15 cellular contexts compared by ENCODE assay signal in the genomic region with DNA sequence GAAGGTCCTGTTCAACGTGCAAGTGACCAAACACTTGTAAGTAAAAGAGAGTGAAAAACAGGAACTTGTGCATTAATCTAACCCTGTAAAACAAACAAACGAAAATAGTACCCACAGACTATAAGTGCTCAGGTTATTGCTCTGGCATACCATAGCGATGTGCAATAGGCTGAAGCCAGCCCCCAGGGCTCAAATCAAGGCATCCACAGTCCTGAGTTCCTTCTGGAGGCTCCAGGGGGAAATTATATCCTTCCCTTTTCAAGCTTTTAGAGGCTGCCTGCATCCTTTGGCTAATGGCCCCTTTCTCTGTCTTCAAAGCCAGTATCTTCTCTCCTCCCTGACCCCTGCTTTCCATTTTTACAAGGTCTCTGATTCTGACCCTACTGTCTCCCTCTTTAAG.
"Had no signal": no experiment of that assay in that cellular context is flagged by ENCODE, and none has a peak within 500 bp of the region (broad histone marks: within the 10 kb centered on the region; RNA-seq: fewer than 3 reads in every experiment).

No MANE protein-coding gene starts in this region.

- ATAC-seq: left ventricle myocardium superior; naive thymus-derived CD8-positive, alpha-beta T cell; sciatic nerve had no signal

- H3K27ac ChIP-seq: ascending aorta, esophagus muscularis mucosa, ovary, stomach had no signal

- H3K27me3 ChIP-seq: ascending aorta, esophagus muscularis mucosa, ovary, stomach had no signal

- H3K36me3 ChIP-seq: ascending aorta, esophagus muscularis mucosa, ovary, stomach had no signal

- H3K4me1 ChIP-seq: ascending aorta had no signal

- DNase-seq: activated CD4-positive, CD25-positive, alpha-beta regulatory T cell treated with anti-CD3 and anti-CD28 coated beads, Interleukin-2, amount 50 U/mL, for 72 hours; activated gamma-delta T cell; cerebellar nuclear complex; cortex of kidney; immature natural killer cell; left ventricle myocardium superior; mesendoderm; naive thymus-derived CD8-positive, alpha-beta T cell; ovary; stimulated activated CD4-positive, alpha-beta T cell treated with anti-CD3 and anti-CD28 coated beads, Interleukin-4, amount 100 ng/mL, for 1 hour; stomach had no signal

- H3K4me3 ChIP-seq: ascending aorta, esophagus muscularis mucosa, ovary, smooth muscle cell, stomach had no signal

- H3K9me3 ChIP-seq: ascending aorta, esophagus muscularis mucosa, ovary, stomach had no signal
